In genomic region chr9:76294301-76294700, GRCh38 we compare ENCODE assay signal across 25 cellular contexts.
"Had no signal": no experiment of that assay in that cellular context is flagged by ENCODE, and none has a peak within 500 bp of the region (broad histone marks: within the 10 kb centered on the region; RNA-seq: fewer than 3 reads in every experiment).

No MANE protein-coding gene starts in this region.

- H3K4me1 ChIP-seq: colonic mucosa, gastrocnemius medialis had no signal

- H3K27ac Mint-ChIP-seq: dendritic cell treated with granulocyte-macrophage colony-stimulating factor and Interleukin-4, amounts not matched to agents 40 ng/mL and 50 ng/mL, for 4 days; effector memory CD8-positive, alpha-beta T cell; endodermal cell; mesothelial cell of epicardium; naive B cell had no signal

- H3K27me3 ChIP-seq: colonic mucosa, esophagus squamous epithelium, gastrocnemius medialis, left lung had no signal

- H3K9me3 Mint-ChIP-seq: dendritic cell treated with granulocyte-macrophage colony-stimulating factor and Interleukin-4, amounts not matched to agents 40 ng/mL and 50 ng/mL, for 4 days; effector memory CD8-positive, alpha-beta T cell; endodermal cell; mesothelial cell of epicardium; naive B cell had no signal

- H3K36me3 Mint-ChIP-seq: mesothelial cell of epicardium, naive B cell had no signal

- DNase-seq: colonic mucosa; cortex of kidney; effector CD8-positive, alpha-beta T cell; effector memory CD8-positive, alpha-beta T cell; endodermal cell; erythroblast; esophagus squamous epithelium; foreskin fibroblast; foreskin melanocyte; gastrocnemius medialis; glutamatergic neuron; head of caudate nucleus; heart right ventricle; hippocampal formation; left cardiac atrium; left lung; left ventricle myocardium superior; lower lobe of right lung; mesenchymal stem cell; mucosa of descending colon; naive B cell had no signal

- ATAC-seq: effector memory CD8-positive, alpha-beta T cell; esophagus mucosa; gastrocnemius medialis; heart right ventricle; left cardiac atrium; left lung; left ventricle myocardium superior; lower lobe of right lung; mucosa of descending colon had no signal

- H3K4me3 Mint-ChIP-seq: dendritic cell treated with granulocyte-macrophage colony-stimulating factor and Interleukin-4, amounts not matched to agents 40 ng/mL and 50 ng/mL, for 4 days; effector memory CD8-positive, alpha-beta T cell; endodermal cell; mesothelial cell of epicardium; naive B cell had no signal

- H3K9me3 ChIP-seq: colonic mucosa, esophagus squamous epithelium, gastrocnemius medialis, heart right ventricle, left lung, lower lobe of right lung, mucosa of descending colon had no signal

- H3K27ac ChIP-seq: colonic mucosa, epithelial cell of prostate, esophagus squamous epithelium, gastrocnemius medialis, heart right ventricle, left lung, lower lobe of right lung had no signal

- H3K36me3 ChIP-seq: colonic mucosa, esophagus squamous epithelium, gastrocnemius medialis, heart right ventricle, left lung, lower lobe of right lung had no signal

- H3K4me3 ChIP-seq: colonic mucosa, esophagus squamous epithelium, gastrocnemius medialis, heart right ventricle, left lung, lower lobe of right lung, mucosa of descending colon had no signal
